ENCODE assay signal across 8 cellular contexts in the genomic region with DNA sequence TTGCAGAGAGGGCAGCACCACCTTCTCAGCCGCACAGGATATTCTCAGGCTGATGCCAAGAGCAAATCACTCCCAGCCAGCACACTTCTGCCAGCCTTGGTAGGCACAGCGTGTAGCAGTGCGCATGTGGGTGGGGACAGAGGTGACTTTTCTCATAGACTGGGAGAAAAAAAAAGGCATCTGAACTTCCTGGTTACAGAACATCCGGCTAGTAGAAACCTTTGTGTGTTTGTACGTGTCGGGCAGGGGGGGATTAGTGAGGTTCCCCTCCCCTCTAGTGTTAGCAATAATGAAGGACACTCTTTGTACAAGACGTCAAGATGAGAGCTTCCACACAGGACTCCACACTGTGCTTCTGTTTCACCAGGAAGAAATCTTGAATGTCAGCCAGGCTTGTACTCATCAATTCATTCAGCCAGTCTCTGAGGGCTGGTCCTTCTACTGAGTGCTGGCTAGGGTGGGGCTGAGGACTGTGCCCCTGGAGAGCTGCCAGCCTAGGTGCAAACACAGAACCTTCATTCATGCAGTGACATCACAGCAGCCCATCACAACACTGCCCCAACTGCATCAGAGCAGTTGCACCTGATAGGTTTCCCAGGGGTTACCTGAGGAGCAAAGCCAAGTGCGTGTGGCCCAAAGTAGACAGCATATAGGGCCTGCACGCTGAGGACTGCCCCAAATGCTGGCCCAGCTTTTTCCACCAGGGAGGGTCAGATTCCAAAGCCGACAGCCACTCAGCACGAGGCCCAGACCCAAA. TPM values are rescaled to one million over a fixed set of nuclear protein-coding genes. Genes with fewer than 3 reads are reported as not detected.
DNase-seq lines count a peak whose midpoint lies in the region; ATAC-seq, FAIRE-seq and TF ChIP-seq lines count a peak whose summit lies in the region.

No MANE protein-coding gene starts in this region.

- H3K9me3 Mint-ChIP-seq in chondrocyte (ENCODE audit: low read depth), result no peaks in the 10 kb centered on the region

- no peaks in the 10 kb centered on the region for H3K9me3 ChIP-seq in pancreas

- no peaks in the 10 kb centered on the region for H3K27me3 Mint-ChIP-seq in chondrocyte (ENCODE audit: low read depth)

- H3K4me1 ChIP-seq in pancreas, result peaks cover 0 to 6% (median 3%) of the 10 kb centered on the region in 3 donors

- H3K4me3 ChIP-seq in pancreas, result no peak overlapping the region

- H3K27me3 ChIP-seq in pancreas, result no peaks in the 10 kb centered on the region

- TF ChIP-seq CTCF in chondrocyte (IDR thresholded peaks at IDR 0.05) (peak; percentile 33), pancreas (IDR thresholded peaks at IDR 0.05) (no peak)

- ATAC-seq in pancreas, result peak; percentile 76 to 82 (median 80)
- ATAC-seq in GM21619 (IDR thresholded peaks at IDR 0.05; ENCODE audit: unreplicated experiment), result no peak

- peaks cover 26% of the 10 kb centered on the region for H3K4me1 Mint-ChIP-seq in chondrocyte (ENCODE audit: low read depth)

- 11 to 42% methylated on average over 11 of the region's 11 CpGs for WGBS in pancreas, 2 donors

- DNase-seq in EL, result peak; percentile 40
- DNase-seq in NCI-H748 treated with DMSO at 0.1 percent for 48 hours (lab: John Stamatoyannopoulos, UW), result peak; percentile 73
- DNase-seq in chondrocyte (ENCODE audit: low spot score), result peak; percentile 38
- DNase-seq in pancreas, result peak in 5 of 6 donors; percentile 49 to 70 (median 65)
- DNase-seq in NCI-H524 (lab: John Stamatoyannopoulos, UW), result no peak
- no peak for DNase-seq in MV-4-11 (lab: John Stamatoyannopoulos, UW)
- no peak for DNase-seq in GM19239 (ENCODE audit: insufficient read length, low spot score)

- peak overlapping the region; percentile 19 for H3K4me3 Mint-ChIP-seq in chondrocyte (ENCODE audit: unreplicated experiment)

- FAIRE-seq in pancreas (lab: Jason Lieb, UNC) (no peak), GM19239 (lab: Jason Lieb, UNC) (no peak)

- H3K27ac Mint-ChIP-seq in chondrocyte (ENCODE audit: unreplicated experiment), result peak overlapping the region; percentile 92

- H3K36me3 Mint-ChIP-seq in chondrocyte (ENCODE audit: low read depth), result no peaks in the 10 kb centered on the region

- intact Hi-C loops in pancreas (cut with DNase I), result no loop called here

- H3K36me3 ChIP-seq in pancreas, result no peaks in the 10 kb centered on the region

- peak overlapping the region; percentile 50 to 76 (median 64) for H3K27ac ChIP-seq in pancreas

RNA-seq across cellular contexts. Expression of a gene that starts 34.7 kb away (rescaled TPM):
- total RNA-seq in chondrocyte, result 148 to 195 TPM (median 153 TPM) in 3 replicates
- total RNA-seq in pancreas, result 100 to 1,000 TPM; 182 to 462 (median 342) TPM
- polyA plus RNA-seq in pancreas, result 100 to 1,000 TPM; 112 to 202 TPM

Comparison
In these comparisons a context has a peak if more than half of its experiments do, and no peak if none do; other contexts are left out.
1. DNase-seq: peak in EL (single experiment), NCI-H748 treated with DMSO at 0.1 percent for 48 hours (single experiment), chondrocyte (single experiment) and pancreas (5 of 6); none in NCI-H524 (0 of 2), MV-4-11 (single experiment) and GM19239 (single experiment).